11 cellular contexts compared by ENCODE assay signal in the genomic region with DNA sequence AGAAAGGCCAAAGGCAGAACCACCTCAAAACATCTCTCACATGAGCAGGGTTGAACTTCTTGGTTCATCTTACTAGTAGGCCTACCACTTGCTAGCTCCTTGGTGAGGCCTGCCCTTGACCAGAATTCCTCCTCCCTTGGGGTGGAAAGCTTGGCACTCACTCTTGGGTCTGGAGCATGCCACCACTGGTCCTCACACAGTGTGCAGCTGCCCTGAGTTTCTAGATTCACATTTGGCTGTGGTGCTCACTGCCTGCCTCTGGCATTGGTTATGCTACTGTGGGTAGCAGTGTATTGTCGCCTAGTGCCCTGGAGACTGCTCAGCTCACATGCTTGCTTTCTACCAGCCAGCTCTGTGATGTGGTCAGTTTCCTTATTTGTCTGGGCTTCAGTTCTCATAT. TPM values are rescaled to one million over a fixed set of nuclear protein-coding genes. Genes with fewer than 3 reads are reported as not detected.
DNase-seq lines count a peak whose midpoint lies in the region; ATAC-seq and TF ChIP-seq lines count a peak whose summit lies in the region.
"Had no signal": no experiment of that assay in that cellular context is flagged by ENCODE, and none has a peak within 500 bp of the region (broad histone marks: within the 10 kb centered on the region; RNA-seq: fewer than 3 reads in every experiment).

No MANE protein-coding gene starts in this region.

- DNase-seq in OCI-M1 (lab: John Stamatoyannopoulos, UW) (peak; percentile 44), progenitor cell of endocrine pancreas (ENCODE audit: low spot score, unreplicated experiment) (no peak), neuronal stem cell (ENCODE audit: low spot score) (no peak), SIG-M5 (lab: John Stamatoyannopoulos, UW) (no peak), germinal center (ENCODE audit: low spot score) (no peak)
- no peak for DNase-seq in naive thymus-derived CD8-positive, alpha-beta T cell
- DNase-seq: naive B cell, NCI-H1417, NCI-H524 had no signal

- H2BK5ac ChIP-seq in neuronal stem cell (ENCODE audit: low read length), result no peak overlapping the region

- no peak overlapping the region for H3K23ac ChIP-seq in neuronal stem cell (ENCODE audit: low read depth, low read length, poor library complexity)

- ATAC-seq in naive thymus-derived CD8-positive, alpha-beta T cell, result peak in 1 of 2 donors; percentile 7

- H3K36me3 ChIP-seq in BLaER1 (peaks cover 39% of the 10 kb centered on the region), duodenal mucosa (ENCODE audit: control insufficient read depth in 1 of 2, insufficient read depth in 2 of 2, low read length in 2 of 2) (peaks cover 14 to 34% of the 10 kb centered on the region in 2 donors), neuronal stem cell (replicated peaks in 1 of 2; ENCODE audit: control insufficient read depth in 2 of 2, insufficient read depth in 2 of 2, low read length in 2 of 2) (peaks cover 6 to 45% of the 10 kb centered on the region in 2 donors)

- H2BK15ac ChIP-seq in neuronal stem cell (ENCODE audit: low read length), result no peak overlapping the region

- POLR2A ChIA-PET in naive thymus-derived CD8-positive, alpha-beta T cell (lab: Charles Lee), result interaction anchor here (0.6 to 9.8 kb wide), 11 partner anchors 10 to 228 kb away, joined by 3 to 304 read pairs (median 6); a partner anchor contains a TSS

- H3K4me3 Mint-ChIP-seq in naive thymus-derived CD8-positive, alpha-beta T cell, result peak overlapping the region; percentile 95 to 100 (median 97)
- H3K4me3 Mint-ChIP-seq in progenitor cell of endocrine pancreas (ENCODE audit: low read depth), result no peak overlapping the region

- H4K91ac ChIP-seq in neuronal stem cell (ENCODE audit: low read depth, low read length, poor library complexity), result no peak overlapping the region

- peaks cover 37 to 87% (median 63%) of the 10 kb centered on the region in 4 donors for H3K4me1 Mint-ChIP-seq in naive thymus-derived CD8-positive, alpha-beta T cell
- H3K4me1 Mint-ChIP-seq in progenitor cell of endocrine pancreas (ENCODE audit: low read depth), result no peaks in the 10 kb centered on the region

- H4K8ac ChIP-seq in neuronal stem cell (ENCODE audit: low read depth, low read length), result no peak overlapping the region

- H3K4me1 ChIP-seq in BLaER1 (peaks cover 38% of the 10 kb centered on the region), duodenal mucosa (ENCODE audit: control insufficient read depth in 1 of 2, insufficient read depth in 2 of 2, low read length in 2 of 2) (no peaks in the 10 kb centered on the region), neuronal stem cell (ENCODE audit: control insufficient read depth in 2 of 2, insufficient read depth in 1 of 2, low read depth in 1 of 2, low read length in 2 of 2) (no peaks in the 10 kb centered on the region)

- H3K27ac Mint-ChIP-seq in naive thymus-derived CD8-positive, alpha-beta T cell, result peak overlapping the region; percentile 93 to 99 (median 96)
- H3K27ac Mint-ChIP-seq in progenitor cell of endocrine pancreas, result no peak overlapping the region

- peaks cover 5% of the 10 kb centered on the region for H3K9me3 ChIP-seq in BLaER1
- H3K9me3 ChIP-seq in duodenal mucosa (ENCODE audit: control insufficient read depth in 1 of 2, low read length in 2 of 2), result peaks cover 0 to 3% of the 10 kb centered on the region in 2 donors
- peaks cover 0 to 11% of the 10 kb centered on the region in 2 donors for H3K9me3 ChIP-seq in neuronal stem cell (replicated peaks in 1 of 2; ENCODE audit: control insufficient read depth in 2 of 2, insufficient read depth in 1 of 2, low read depth in 1 of 2, low read length in 2 of 2)

- no peak overlapping the region for H3K27ac ChIP-seq in BLaER1
- H3K27ac ChIP-seq in duodenal mucosa (ENCODE audit: low read depth, low read length), result no peak overlapping the region
- no peak overlapping the region for H3K27ac ChIP-seq in neuronal stem cell (replicated peaks; ENCODE audit: low read length)

- H2BK120ac ChIP-seq in neuronal stem cell (ENCODE audit: low read depth, low read length), result no peak overlapping the region

- H3K4me3 ChIP-seq in BLaER1 (no peak overlapping the region), duodenal mucosa (ENCODE audit: low read depth in 1 of 2, low read length in 2 of 2) (peak overlapping the region; percentile 34 to 42), neuronal stem cell (ENCODE audit: low read length in 2 of 2) (peak overlapping the region in 1 of 2 donors; percentile 5)

- no peaks in the 10 kb centered on the region for H3K79me1 ChIP-seq in neuronal stem cell (ENCODE audit: low read depth, low read length)

- no peak overlapping the region for H2AFZ ChIP-seq in neuronal stem cell (ENCODE audit: low read length)

- H3K4me2 ChIP-seq in BLaER1 (0 out of 2 replicates have a peak overlapping the region, but pooled peaks have one; percentile 13), neuronal stem cell (ENCODE audit: insufficient read depth, low read length, poor library complexity, severe bottlenecking) (no peak overlapping the region)

- H4K20me1 ChIP-seq in BLaER1, result peaks cover 8% of the 10 kb centered on the region

- H2AK5ac ChIP-seq in neuronal stem cell (ENCODE audit: low read depth, low read length), result no peak overlapping the region

- peaks cover 0 to 6% (median 2%) of the 10 kb centered on the region in 9 donors for H3K9me3 Mint-ChIP-seq in naive thymus-derived CD8-positive, alpha-beta T cell
- H3K9me3 Mint-ChIP-seq in progenitor cell of endocrine pancreas (ENCODE audit: low read depth), result peaks cover 4% of the 10 kb centered on the region
- H3K9me3 Mint-ChIP-seq: naive B cell had no signal

- H3K36me3 Mint-ChIP-seq in naive thymus-derived CD8-positive, alpha-beta T cell, result peaks cover 37 to 46% (median 37%) of the 10 kb centered on the region in 3 donors
- H3K36me3 Mint-ChIP-seq in progenitor cell of endocrine pancreas (ENCODE audit: insufficient read depth), result peaks cover 9% of the 10 kb centered on the region
- H3K36me3 Mint-ChIP-seq: naive B cell had no signal

- no peak overlapping the region for H3K18ac ChIP-seq in neuronal stem cell (ENCODE audit: low read length)

- H3K9ac ChIP-seq in BLaER1 (no peak overlapping the region), duodenal mucosa (ENCODE audit: low read depth in 1 of 2, low read length in 2 of 2) (peak overlapping the region in 1 of 2 donors; percentile 51), neuronal stem cell (ENCODE audit: low read depth, low read length, poor library complexity) (no peak overlapping the region)

- H3K27me3 ChIP-seq in BLaER1 (no peaks in the 10 kb centered on the region), duodenal mucosa (ENCODE audit: control insufficient read depth in 1 of 2, insufficient read depth in 2 of 2, low read length in 2 of 2) (no peaks in the 10 kb centered on the region), neuronal stem cell (ENCODE audit: control insufficient read depth in 3 of 3, insufficient read depth in 3 of 3, low read depth in 1 of 3, low read length in 3 of 3) (no peaks in the 10 kb centered on the region)

- H2BK12ac ChIP-seq in neuronal stem cell (ENCODE audit: low read length), result no peak overlapping the region

- H3K14ac ChIP-seq in neuronal stem cell (ENCODE audit: low read length), result no peak overlapping the region

- no peaks in the 10 kb centered on the region for H3K27me3 Mint-ChIP-seq in naive thymus-derived CD8-positive, alpha-beta T cell
- H3K27me3 Mint-ChIP-seq in progenitor cell of endocrine pancreas, result no peaks in the 10 kb centered on the region
- H3K27me3 Mint-ChIP-seq: naive B cell had no signal

- WGBS in neuronal stem cell (ENCODE audit: extremely low coverage in 2 of 2, insufficient read length in 2 of 2, insufficient replicate concordance in 1 of 2), 2 donors, result no CpG with 5 or more reads among the region's 1 CpG

- H3K4ac ChIP-seq in neuronal stem cell (ENCODE audit: low read length), result no peak overlapping the region

- no peak for TF ChIP-seq CTCF in progenitor cell of endocrine pancreas (IDR thresholded peaks at IDR 0.05; ENCODE audit: unreplicated experiment)

RNA-seq across cellular contexts. Expression of a gene that starts 23.7 kb away (rescaled TPM):
- 100 to 1,000 TPM; 128 to 132 TPM for total RNA-seq in naive thymus-derived CD8-positive, alpha-beta T cell
- polyA plus RNA-seq in naive thymus-derived CD8-positive, alpha-beta T cell, result 100 to 1,000 TPM; 106 to 190 (median 168) TPM
- total RNA-seq in progenitor cell of endocrine pancreas, result 17.6 and 18.5 TPM in 2 replicates
- 11.3 TPM for polyA plus RNA-seq in neuronal stem cell (2013, experiment 1 of 2)
- polyA plus RNA-seq in neuronal stem cell (2013, experiment 2 of 2), result 11.6 TPM

RNA-seq across cellular contexts. Expression of a gene that starts 23.9 kb away (rescaled TPM):
- total RNA-seq in naive thymus-derived CD8-positive, alpha-beta T cell, result 10 to 100 TPM; 16.6 to 17.2 TPM
- polyA plus RNA-seq in naive thymus-derived CD8-positive, alpha-beta T cell, result 10 to 100 TPM; 16.7 to 20.9 (median 18.6) TPM
- total RNA-seq in progenitor cell of endocrine pancreas, result 25.1 and 27.8 TPM in 2 replicates
- 26.4 TPM for polyA plus RNA-seq in neuronal stem cell (2013, experiment 1 of 2)
- 25.8 TPM for polyA plus RNA-seq in neuronal stem cell (2013, experiment 2 of 2)
